In genomic region chr4:185201983-185202962, GRCh38 we compare ENCODE assay signal across 8 cellular contexts. TPM values are rescaled to one million over a fixed set of nuclear protein-coding genes. Genes with fewer than 3 reads are reported as not detected.
DNase-seq lines count a peak whose midpoint lies in the region; ATAC-seq lines count a peak whose summit lies in the region.

No MANE protein-coding gene starts in this region.

- POLR2A ChIA-PET in activated CD4-positive, alpha-beta memory T cell treated with anti-CD3 and anti-CD28 coated beads, Interleukin-2, amount 10 ng/mL, durations not matched to agents 7 days and 5 days (lab: Charles Lee): interaction anchor here (1.3 kb wide), 1 partner anchor 193 kb away, joined by 3 read pairs; the partner anchor contains the start of gene LRP2BP

- CTCF ChIA-PET in activated CD4-positive, alpha-beta memory T cell treated with anti-CD3 and anti-CD28 coated beads, Interleukin-2, amount 10 ng/mL, durations not matched to agents 7 days and 5 days (lab: Charles Lee): interaction anchor here (0.6 to 3.1 kb wide), 4 partner anchors 19 to 881 kb away, joined by 3 to 13 read pairs (median 4); no protein-coding TSS in a partner anchor

- peak overlapping the region; percentile 96; the same call in 1 of the 2 replicates for H3K27ac ChIP-seq in BLaER1
- peak overlapping the region; percentile 66; the same call in 1 of the 2 replicates for H3K27ac ChIP-seq in HUES64 (ENCODE audit: low read depth, low read length)

- ATAC-seq in stimulated activated effector memory CD8-positive, alpha-beta T cell treated with anti-CD3 and anti-CD28 coated beads, Interleukin-12 subunit alpha, Interleukin-12 subunit beta, amount 100 ng/mL, for 72 hours: no peak
- ATAC-seq in GM21723 (IDR thresholded peaks at IDR 0.05; ENCODE audit: unreplicated experiment): no peak

- peak overlapping the region; percentile 96 for H3K27ac Mint-ChIP-seq in activated CD4-positive, alpha-beta memory T cell treated with anti-CD3 and anti-CD28 coated beads, Interleukin-2, amount 10 ng/mL, durations not matched to agents 7 days and 5 days
- peak overlapping the region; percentile 98 for H3K27ac Mint-ChIP-seq in stimulated activated effector memory CD8-positive, alpha-beta T cell treated with anti-CD3 and anti-CD28 coated beads, Interleukin-12 subunit alpha, Interleukin-12 subunit beta, amount 100 ng/mL, for 72 hours

- no peaks in the 10 kb centered on the region for H3K9me3 ChIP-seq in BLaER1
- no peaks in the 10 kb centered on the region for H3K9me3 ChIP-seq in HUES64 (ENCODE audit: insufficient read depth, low read depth, low read length)

- H3K4me1 ChIP-seq in BLaER1 (peaks cover 34% of the 10 kb centered on the region), HUES64 (ENCODE audit: insufficient read depth, low read length) (peaks cover 24% of the 10 kb centered on the region)

- peaks cover 12% of the 10 kb centered on the region for H3K36me3 Mint-ChIP-seq in activated CD4-positive, alpha-beta memory T cell treated with anti-CD3 and anti-CD28 coated beads, Interleukin-2, amount 10 ng/mL, durations not matched to agents 7 days and 5 days (ENCODE audit: low read depth)
- peaks cover 46% of the 10 kb centered on the region for H3K36me3 Mint-ChIP-seq in stimulated activated effector memory CD8-positive, alpha-beta T cell treated with anti-CD3 and anti-CD28 coated beads, Interleukin-12 subunit alpha, Interleukin-12 subunit beta, amount 100 ng/mL, for 72 hours

- peaks cover 55% of the 10 kb centered on the region; the same call in 1 of the 2 replicates for H4K20me1 ChIP-seq in BLaER1

- no peaks in the 10 kb centered on the region for H3K27me3 ChIP-seq in BLaER1
- peaks cover 9% of the 10 kb centered on the region; the same call in 1 of the 2 replicates for H3K27me3 ChIP-seq in HUES64 (ENCODE audit: insufficient read depth, low read length)

- H3K4me3 ChIP-seq in BLaER1 (peak overlapping the region; percentile 82), HUES64 (ENCODE audit: low read length) (peak overlapping the region; percentile 74)

- peaks cover 52% of the 10 kb centered on the region for H3K4me1 Mint-ChIP-seq in activated CD4-positive, alpha-beta memory T cell treated with anti-CD3 and anti-CD28 coated beads, Interleukin-2, amount 10 ng/mL, durations not matched to agents 7 days and 5 days
- H3K4me1 Mint-ChIP-seq in stimulated activated effector memory CD8-positive, alpha-beta T cell treated with anti-CD3 and anti-CD28 coated beads, Interleukin-12 subunit alpha, Interleukin-12 subunit beta, amount 100 ng/mL, for 72 hours: peaks cover 41% of the 10 kb centered on the region

- DNase-seq in activated CD4-positive, alpha-beta memory T cell treated with anti-CD3 and anti-CD28 coated beads, Interleukin-2, amount 10 ng/mL, durations not matched to agents 7 days and 5 days: peak; percentile 54
- DNase-seq in fibroblast of peridontal ligament (ENCODE audit: extremely low read depth) (peak; percentile 69), hypothalamus (lab: John Stamatoyannopoulos, UW) (no peak), NCI-H524 treated with DMSO at 0.1 percent for 48 hours (lab: John Stamatoyannopoulos, UW) (no peak)
- DNase-seq in stimulated activated effector memory CD8-positive, alpha-beta T cell treated with anti-CD3 and anti-CD28 coated beads, Interleukin-12 subunit alpha, Interleukin-12 subunit beta, amount 100 ng/mL, for 72 hours (ENCODE audit: low spot score in 2 of 2): no peak

- H3K9ac ChIP-seq in BLaER1: peak overlapping the region; percentile 92; the same call in 1 of the 2 replicates
- no peak overlapping the region; the same call in 1 of the 2 replicates for H3K9ac ChIP-seq in HUES64 (ENCODE audit: low read depth, low read length)

- peak overlapping the region; percentile 92 for H3K4me2 ChIP-seq in BLaER1

- 69% methylated on average over 15 of the region's 16 CpGs for WGBS in HUES64

- H3K4me3 Mint-ChIP-seq in activated CD4-positive, alpha-beta memory T cell treated with anti-CD3 and anti-CD28 coated beads, Interleukin-2, amount 10 ng/mL, durations not matched to agents 7 days and 5 days: peak overlapping the region; percentile 91
- peak overlapping the region; percentile 93 for H3K4me3 Mint-ChIP-seq in stimulated activated effector memory CD8-positive, alpha-beta T cell treated with anti-CD3 and anti-CD28 coated beads, Interleukin-12 subunit alpha, Interleukin-12 subunit beta, amount 100 ng/mL, for 72 hours

- H3K36me3 ChIP-seq in BLaER1 (peaks cover 32% of the 10 kb centered on the region), HUES64 (ENCODE audit: insufficient read depth, low read length) (peaks cover 4% of the 10 kb centered on the region; the same call in 1 of the 2 replicates)

- no peaks in the 10 kb centered on the region for H3K27me3 Mint-ChIP-seq in activated CD4-positive, alpha-beta memory T cell treated with anti-CD3 and anti-CD28 coated beads, Interleukin-2, amount 10 ng/mL, durations not matched to agents 7 days and 5 days

- no peaks in the 10 kb centered on the region for H3K9me3 Mint-ChIP-seq in activated CD4-positive, alpha-beta memory T cell treated with anti-CD3 and anti-CD28 coated beads, Interleukin-2, amount 10 ng/mL, durations not matched to agents 7 days and 5 days
- no peaks in the 10 kb centered on the region for H3K9me3 Mint-ChIP-seq in stimulated activated effector memory CD8-positive, alpha-beta T cell treated with anti-CD3 and anti-CD28 coated beads, Interleukin-12 subunit alpha, Interleukin-12 subunit beta, amount 100 ng/mL, for 72 hours

RNA-seq across cellular contexts. Expression of gene CFAP97, which starts 1.5 kb away (rescaled TPM):
- polyA plus RNA-seq in HUES64 (2013, experiment 1 of 2): 17.4 TPM
- 20.2 TPM for polyA plus RNA-seq in HUES64 (2013, experiment 2 of 2)
- 10 to 100 TPM; 31.9 to 32.1 TPM for total RNA-seq in activated CD4-positive, alpha-beta memory T cell treated with anti-CD3 and anti-CD28 coated beads, Interleukin-2, amount 10 ng/mL, durations not matched to agents 7 days and 5 days

RNA-seq across cellular contexts. Expression of gene SNX25, which starts 7.1 kb away (rescaled TPM):
- polyA plus RNA-seq in HUES64 (2013, experiment 1 of 2): 6.4 TPM
- 8.4 TPM for polyA plus RNA-seq in HUES64 (2013, experiment 2 of 2)
- 10 to 100 TPM; 18.0 to 18.5 TPM for total RNA-seq in activated CD4-positive, alpha-beta memory T cell treated with anti-CD3 and anti-CD28 coated beads, Interleukin-2, amount 10 ng/mL, durations not matched to agents 7 days and 5 days

RNA-seq across cellular contexts. Expression of gene SLC25A4, which starts 59.2 kb away (rescaled TPM):
- polyA plus RNA-seq in HUES64 (2013, experiment 1 of 2): 29.7 TPM
- polyA plus RNA-seq in HUES64 (2013, experiment 2 of 2): 32.4 TPM
- total RNA-seq in activated CD4-positive, alpha-beta memory T cell treated with anti-CD3 and anti-CD28 coated beads, Interleukin-2, amount 10 ng/mL, durations not matched to agents 7 days and 5 days: 1 to 10 TPM; 3.8 to 5.2 TPM

Comparison
In these comparisons a context has a peak if more than half of its experiments do, and no peak if none do; other contexts are left out.
1. DNase-seq: peak in activated CD4-positive, alpha-beta memory T cell treated with anti-CD3 and anti-CD28 coated beads, Interleukin-2, amount 10 ng/mL, durations not matched to agents 7 days and 5 days (single experiment) and fibroblast of peridontal ligament (single experiment); none in stimulated activated effector memory CD8-positive, alpha-beta T cell treated with anti-CD3 and anti-CD28 coated beads, Interleukin-12 subunit alpha, Interleukin-12 subunit beta, amount 100 ng/mL, for 72 hours (0 of 2), hypothalamus (0 of 51) and NCI-H524 treated with DMSO at 0.1 percent for 48 hours (single experiment).